In the genomic region with DNA sequence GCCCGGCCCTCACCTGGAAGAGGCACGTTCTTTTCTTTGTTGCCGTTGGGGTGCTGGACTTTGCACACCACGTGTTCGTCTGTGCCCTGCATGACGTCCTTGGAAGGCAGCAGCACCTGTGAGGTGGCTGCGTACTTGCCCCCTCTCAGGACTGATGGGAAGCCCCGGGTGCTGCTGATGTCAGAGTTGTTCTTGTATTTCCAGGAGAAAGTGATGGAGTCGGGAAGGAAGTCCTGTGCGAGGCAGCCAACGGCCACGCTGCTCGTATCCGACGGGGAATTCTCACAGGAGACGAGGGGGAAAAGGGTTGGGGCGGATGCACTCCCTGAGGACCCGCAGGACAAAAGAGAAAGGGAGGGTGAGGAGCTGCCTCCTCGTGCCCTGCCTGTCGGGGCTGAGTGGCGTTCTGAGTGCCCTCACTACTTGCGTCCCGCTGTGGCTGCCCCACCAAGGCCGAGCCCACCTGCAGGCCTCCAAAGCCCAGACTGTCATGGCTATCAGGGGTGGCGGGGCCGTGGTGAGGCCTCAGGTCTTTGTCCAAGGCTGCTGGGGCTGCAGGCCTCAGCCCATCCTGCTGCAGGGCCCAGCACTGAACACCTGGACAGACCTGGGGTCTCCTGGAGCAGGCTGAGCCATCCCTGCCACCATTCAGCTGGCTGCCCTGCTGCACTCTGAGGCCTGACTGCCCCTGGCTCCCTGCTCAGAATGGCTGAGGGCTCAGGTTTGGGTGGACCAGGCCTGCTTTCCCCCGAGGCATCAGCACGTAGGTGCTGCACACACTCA, we compare ENCODE assay signal across 14 cellular contexts.
DNase-seq lines count a peak whose midpoint lies in the region; ATAC-seq, FAIRE-seq and TF ChIP-seq lines count a peak whose summit lies in the region.
"Had no signal": no experiment of that assay in that cellular context is flagged by ENCODE, and none has a peak within 500 bp of the region (broad histone marks: within the 10 kb centered on the region; RNA-seq: fewer than 3 reads in every experiment).

No MANE protein-coding gene starts in this region.

- H3K9me3 Mint-ChIP-seq in T-helper 1 cell treated with Interleukin-12 subunit alpha and Interleukin-12 subunit beta and Interleukin-4 antibody, amounts not matched to agents 30 μg/mL and 1 μg/mL, for 36 hours: no peaks in the 10 kb centered on the region
- peaks cover 0 to 7% (median 0%) of the 10 kb centered on the region in 7 donors for H3K9me3 Mint-ChIP-seq in CD14-positive monocyte
- H3K9me3 Mint-ChIP-seq: naive thymus-derived CD8-positive, alpha-beta T cell had no signal

- in situ Hi-C loops in HepG2 (cut with HindIII; ENCODE audit: extremely low pct_ligation_motif_present, low pct_unique_long_range_greater_than_20kb): no loop called here

- BruUV-seq in HepG2 (replicated peaks; lab: Mats Ljungman, UMichigan): no TSS peak

- H3K9me3 ChIP-seq in HepG2 (ENCODE audit: low read length): no peaks in the 10 kb centered on the region
- no peaks in the 10 kb centered on the region for H3K9me3 ChIP-seq in right lobe of liver

- no peaks in the 10 kb centered on the region for H3K36me3 ChIP-seq in HepG2 (replicated peaks in 1 of 2; ENCODE audit: control insufficient read depth in 1 of 2, insufficient read depth in 2 of 2, low read length in 2 of 2)
- no peaks in the 10 kb centered on the region for H3K36me3 ChIP-seq in right lobe of liver

- H3K4me3 Mint-ChIP-seq in T-helper 1 cell treated with Interleukin-12 subunit alpha and Interleukin-12 subunit beta and Interleukin-4 antibody, amounts not matched to agents 30 μg/mL and 1 μg/mL, for 36 hours: peak overlapping the region; percentile 37
- no peak overlapping the region for H3K4me3 Mint-ChIP-seq in CD14-positive monocyte

- intact Hi-C loops in HepG2 (cut with micrococcal nuclease; ENCODE audit: unreplicated experiment) (no loop called here), right lobe of liver (cut with DNase I) (no loop called here), CD14-positive monocyte (cut with micrococcal nuclease) (no loop called here)

- peaks cover 10 to 35% of the 10 kb centered on the region in 2 experiments; a peak in 4 of 5 replicates for H3K27me3 ChIP-seq in HepG2 (ENCODE audit: control insufficient read depth in 1 of 2, insufficient read depth in 2 of 2, low read length in 2 of 2)
- no peaks in the 10 kb centered on the region for H3K27me3 ChIP-seq in right lobe of liver
- H3K27me3 ChIP-seq: foreskin keratinocyte had no signal

- 50% methylated on average over 20 of the region's 28 CpGs for WGBS in HepG2 (ENCODE audit: low lambda C conversion rate)
- WGBS in right lobe of liver (ENCODE audit: insufficient coverage, low coverage, low lambda C conversion rate, missing lambda C conversion rate): 65% methylated on average over 9 of the region's 28 CpGs

- TF ChIP-seq RAD21 in HepG2 (CRISPR knock-in tag; IDR thresholded peaks at IDR 0.05): no peak

- H3K27ac Mint-ChIP-seq in T-helper 1 cell treated with Interleukin-12 subunit alpha and Interleukin-12 subunit beta and Interleukin-4 antibody, amounts not matched to agents 30 μg/mL and 1 μg/mL, for 36 hours: peak overlapping the region; percentile 59
- no peak overlapping the region for H3K27ac Mint-ChIP-seq in CD14-positive monocyte

- H3K4me1 Mint-ChIP-seq in T-helper 1 cell treated with Interleukin-12 subunit alpha and Interleukin-12 subunit beta and Interleukin-4 antibody, amounts not matched to agents 30 μg/mL and 1 μg/mL, for 36 hours (ENCODE audit: low read depth): peaks cover 34% of the 10 kb centered on the region
- peaks cover 3% of the 10 kb centered on the region for H3K4me1 Mint-ChIP-seq in CD14-positive monocyte

- no peaks in the 10 kb centered on the region for H3K27me3 Mint-ChIP-seq in T-helper 1 cell treated with Interleukin-12 subunit alpha and Interleukin-12 subunit beta and Interleukin-4 antibody, amounts not matched to agents 30 μg/mL and 1 μg/mL, for 36 hours (ENCODE audit: low read depth)
- H3K27me3 Mint-ChIP-seq in CD14-positive monocyte (ENCODE audit: low read depth in 3 of 3): peaks cover 18 to 27% (median 25%) of the 10 kb centered on the region in 3 donors
- H3K27me3 Mint-ChIP-seq: naive thymus-derived CD8-positive, alpha-beta T cell had no signal

- no peak for TF ChIP-seq EP300 in HepG2 (IDR thresholded peaks at IDR 0.05; ENCODE audit: low read depth in 2 of 2, low read length in 2 of 2)
- no peak for TF ChIP-seq EP300 in HepG2 (CRISPR knock-in tag; IDR thresholded peaks at IDR 0.05; ENCODE audit: borderline replicate concordance)

- TF ChIP-seq CTCF in HepG2 (CRISPR knock-in tag; IDR thresholded peaks at IDR 0.05) (no peak), right lobe of liver (IDR thresholded peaks at IDR 0.05) (no peak), CD14-positive monocyte (IDR thresholded peaks at IDR 0.05) (no peak)

- no peak overlapping the region for H3K27ac ChIP-seq in HepG2 (ENCODE audit: extremely low read length, insufficient read depth, low read length)
- H3K27ac ChIP-seq in right lobe of liver: no peak overlapping the region
- H3K27ac ChIP-seq: foreskin keratinocyte had no signal

- CTCF ChIA-PET in HepG2 (lab: Yijun Ruan, JAX; ENCODE audit: low intra/inter-chr PET ratio, low total read pairs): no interaction called here

- no peak for TF ChIP-seq POLR2A in HepG2 (IDR thresholded peaks at IDR 0.05; ENCODE audit: insufficient read depth in 1 of 2, low read depth in 2 of 2, low read length in 2 of 2)
- TF ChIP-seq POLR2A in right lobe of liver (IDR thresholded peaks at IDR 0.05): no peak

- no peak overlapping the region for H3K9ac ChIP-seq in HepG2 (ENCODE audit: insufficient read depth, low read depth, low read length)

- H3K4me1 ChIP-seq in HepG2 (ENCODE audit: insufficient read depth, low read length) (no peaks in the 10 kb centered on the region), right lobe of liver (no peaks in the 10 kb centered on the region)
- H3K4me1 ChIP-seq: foreskin keratinocyte had no signal

- no peaks in the 10 kb centered on the region for H4K20me1 ChIP-seq in HepG2 (ENCODE audit: insufficient read depth, low read length)

- no peak for ATAC-seq in HepG2
- no peak for ATAC-seq in right lobe of liver
- ATAC-seq: foreskin keratinocyte; K562; naive thymus-derived CD8-positive, alpha-beta T cell had no signal

- no peaks in the 10 kb centered on the region for H3K79me2 ChIP-seq in HepG2 (ENCODE audit: insufficient read depth, low read length)

- peaks cover 9% of the 10 kb centered on the region for H3K36me3 Mint-ChIP-seq in T-helper 1 cell treated with Interleukin-12 subunit alpha and Interleukin-12 subunit beta and Interleukin-4 antibody, amounts not matched to agents 30 μg/mL and 1 μg/mL, for 36 hours (ENCODE audit: low read depth)
- H3K36me3 Mint-ChIP-seq in CD14-positive monocyte: no peaks in the 10 kb centered on the region
- H3K36me3 Mint-ChIP-seq: naive thymus-derived CD8-positive, alpha-beta T cell had no signal

- no peak for FAIRE-seq in HepG2 (lab: Jason Lieb, UNC)
- FAIRE-seq: islet of Langerhans, K562 had no signal

- H3K4me2 ChIP-seq in HepG2 (ENCODE audit: low read depth, low read length): no peak overlapping the region

- DNase-seq in HepG2 (ENCODE audit: low spot score) (no peak), right lobe of liver (no peak), islet precursor cell (peak; percentile 41), cerebellum (ENCODE audit: low spot score) (no peak), CD14-positive monocyte (ENCODE audit: low spot score) (no peak), amygdala (lab: John Stamatoyannopoulos, UW) (no peak), middle frontal gyrus (ENCODE audit: extremely low spot score, low spot score) (no peak)
- DNase-seq: foreskin keratinocyte, NCI-H187, SW 1271 had no signal

- H2AFZ ChIP-seq in HepG2 (ENCODE audit: low read length): no peak overlapping the region

- POLR2A ChIA-PET in HepG2 (lab: Yijun Ruan, JAX): no interaction called here

- H3K4me3 ChIP-seq in HepG2 (replicated peaks in 1 of 3; ENCODE audit: insufficient read depth in 1 of 3, low read depth in 2 of 3, low read length in 3 of 3) (no peak overlapping the region), right lobe of liver (no peak overlapping the region)
- H3K4me3 ChIP-seq: K562 had no signal

TF ChIP-seq in HepG2, 621 proteins besides CTCF, POLR2A, EP300 and RAD21:
- TF ChIP-seq MNT (IDR thresholded peaks at IDR 0.05) (peak; percentile 45), NCOR1 (IDR thresholded peaks at IDR 0.05; ENCODE audit: borderline replicate concordance, low read length) (no peak)
